8 cellular contexts compared by ENCODE assay signal in the genomic region with DNA sequence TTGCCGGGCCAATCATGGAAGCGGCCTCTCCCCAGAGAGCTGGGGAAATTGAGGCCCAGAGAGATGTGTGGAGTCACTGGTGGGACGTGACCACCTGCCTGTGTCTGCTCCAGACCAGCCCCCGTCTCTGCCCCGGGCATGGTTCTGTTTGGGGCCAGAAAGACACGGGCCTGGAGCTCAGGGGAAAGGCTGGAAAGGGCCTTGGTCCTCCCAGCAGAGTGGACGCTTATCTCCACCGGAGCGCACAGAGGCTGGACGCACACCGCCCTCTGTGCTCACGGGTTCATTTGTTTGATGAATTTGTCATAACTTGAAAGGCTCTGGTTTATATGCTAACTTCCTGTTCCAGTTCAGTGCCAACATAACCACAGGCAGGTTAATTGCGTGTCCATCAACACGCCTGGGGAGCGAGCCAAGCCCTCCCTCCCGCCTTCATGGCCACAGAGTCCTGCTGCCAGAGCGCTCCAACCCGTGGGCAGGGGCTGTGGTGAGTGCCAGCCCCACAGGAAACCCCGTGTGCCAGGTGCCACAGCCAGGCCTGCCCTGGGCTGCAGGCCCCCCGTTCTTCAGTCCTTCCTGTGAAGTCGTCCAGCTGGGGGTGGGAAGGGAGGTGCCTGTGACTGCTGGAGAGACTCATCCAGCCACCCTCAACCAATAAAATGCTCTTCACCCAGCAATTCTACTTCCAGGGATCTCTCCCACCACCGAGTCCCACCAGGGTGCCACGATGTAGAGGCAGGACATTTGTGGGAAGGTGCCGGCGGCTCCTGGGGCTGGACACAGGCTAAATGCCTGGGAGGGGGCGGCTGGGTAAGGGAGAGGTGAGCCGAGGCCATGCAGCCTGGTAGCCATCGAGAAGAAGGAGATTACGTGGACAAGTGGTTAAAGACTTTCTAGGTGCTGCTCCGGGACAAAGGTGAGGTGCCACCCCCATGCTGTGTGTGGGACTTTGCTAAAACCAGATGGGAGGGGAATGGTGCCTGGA. TPM values are rescaled to one million over a fixed set of nuclear protein-coding genes. Genes with fewer than 3 reads are reported as not detected.
DNase-seq lines count a peak whose midpoint lies in the region; ATAC-seq, FAIRE-seq and TF ChIP-seq lines count a peak whose summit lies in the region.

No MANE protein-coding gene starts in this region.

- DNase-seq in A549 (ENCODE audit: low read depth in 1 of 2, low spot score in 1 of 2) (no peak), heart right ventricle (no peak), smooth muscle cell (lab: John Stamatoyannopoulos, UW; ENCODE audit: unreplicated experiment) (no peak), NCI-H2227 treated with DMSO at 0.1 percent for 48 hours (lab: John Stamatoyannopoulos, UW) (no peak)
- DNase-seq in activated CD4-positive, alpha-beta memory T cell treated with anti-CD3 and anti-CD28 coated beads for 36 hours: peak; percentile 42

- peaks cover 42% of the 10 kb centered on the region for H3K27me3 Mint-ChIP-seq in IgD-negative memory B cell
- peaks cover 40% of the 10 kb centered on the region for H3K27me3 Mint-ChIP-seq in activated CD4-positive, alpha-beta memory T cell treated with anti-CD3 and anti-CD28 coated beads for 36 hours

- no peaks in the 10 kb centered on the region for H3K36me3 ChIP-seq in heart right ventricle
- no peaks in the 10 kb centered on the region for H3K36me3 ChIP-seq in smooth muscle cell (ENCODE audit: low read depth)

- peak; percentile 11 to 20; a peak in 3 of 6 replicates for ATAC-seq in A549
- peak in 5 of 8 donors; percentile 39 to 45 (median 42) for ATAC-seq in heart right ventricle
- ATAC-seq in HG02678 (IDR thresholded peaks at IDR 0.05; ENCODE audit: unreplicated experiment): no peak
- no peak for ATAC-seq in HG02852 (IDR thresholded peaks at IDR 0.05; ENCODE audit: unreplicated experiment)

- H3K4me3 ChIP-seq in A549: no peak overlapping the region
- peak overlapping the region in 6 of 10 donors; percentile 3 to 45 (median 40) for H3K4me3 ChIP-seq in heart right ventricle
- no peak overlapping the region for H3K4me3 ChIP-seq in smooth muscle cell

- peaks cover 0 to 12% (median 2%) of the 10 kb centered on the region in 3 donors for H3K4me1 Mint-ChIP-seq in IgD-negative memory B cell
- peaks cover 17% of the 10 kb centered on the region for H3K4me1 Mint-ChIP-seq in activated CD4-positive, alpha-beta memory T cell treated with anti-CD3 and anti-CD28 coated beads for 36 hours (ENCODE audit: low read depth)

- no peak overlapping the region for H2AFZ ChIP-seq in smooth muscle cell (ENCODE audit: low read depth)

- no peaks in the 10 kb centered on the region for H3K9me3 Mint-ChIP-seq in IgD-negative memory B cell
- no peaks in the 10 kb centered on the region for H3K9me3 Mint-ChIP-seq in activated CD4-positive, alpha-beta memory T cell treated with anti-CD3 and anti-CD28 coated beads for 36 hours

- H3F3A ChIP-seq in smooth muscle cell (ENCODE audit: low read depth): no peaks in the 10 kb centered on the region

- no peaks in the 10 kb centered on the region for H4K20me1 ChIP-seq in smooth muscle cell (ENCODE audit: low read depth)

- H3K4me2 ChIP-seq in A549: peak overlapping the region; percentile 49; the same call in 1 of the 3 replicates
- H3K4me2 ChIP-seq in smooth muscle cell: peak overlapping the region; percentile 82

- H3K27me3 ChIP-seq in heart right ventricle: peaks cover 0 to 49% (median 0%) of the 10 kb centered on the region in 7 donors
- peaks cover 3% of the 10 kb centered on the region for H3K27me3 ChIP-seq in smooth muscle cell (ENCODE audit: low read depth)

- H3K4me1 ChIP-seq in A549 (0 out of 3 replicates have a peak, but pooled peaks cover 8% of the 10 kb centered on the region), heart right ventricle (peaks cover 0 to 17% (median 15%) of the 10 kb centered on the region in 9 donors), smooth muscle cell (ENCODE audit: low read depth) (peaks cover 6% of the 10 kb centered on the region)

- H3K9ac ChIP-seq in smooth muscle cell (ENCODE audit: low read depth): no peak overlapping the region

- peak overlapping the region in 2 of 3 donors; percentile 43 to 54 for H3K27ac Mint-ChIP-seq in IgD-negative memory B cell
- H3K27ac Mint-ChIP-seq in activated CD4-positive, alpha-beta memory T cell treated with anti-CD3 and anti-CD28 coated beads for 36 hours: no peak overlapping the region

- no peaks in the 10 kb centered on the region for H3K79me2 ChIP-seq in smooth muscle cell (ENCODE audit: low read depth)

- intact Hi-C loops in activated CD4-positive, alpha-beta memory T cell treated with anti-CD3 and anti-CD28 coated beads for 36 hours (cut with micrococcal nuclease): no loop called here
- intact Hi-C loops in heart right ventricle (cut with DNase I): no loop called here

- TF ChIP-seq EP300 in A549 (IDR thresholded peaks at IDR 0.05): no peak

- TF ChIP-seq CTCF in A549 (IDR thresholded peaks at IDR 0.05) (no peak), heart right ventricle (IDR thresholded peaks at IDR 0.05) (no peak), smooth muscle cell (IDR thresholded peaks at IDR 0.05; ENCODE audit: borderline replicate concordance, insufficient read depth, poor library complexity, severe bottlenecking) (no peak)

- no peak for TF ChIP-seq RAD21 in A549 (conservative IDR thresholded peaks at IDR 0.05 in 1 of 2, IDR thresholded peaks at IDR 0.05 in 1 of 2)

- peak overlapping the region in 2 of 4 donors; percentile 54 to 71 for H3K4me3 Mint-ChIP-seq in IgD-negative memory B cell
- peak overlapping the region; percentile 29 for H3K4me3 Mint-ChIP-seq in activated CD4-positive, alpha-beta memory T cell treated with anti-CD3 and anti-CD28 coated beads for 36 hours

- H3K9me3 ChIP-seq in A549 (no peaks in the 10 kb centered on the region), heart right ventricle (no peaks in the 10 kb centered on the region), smooth muscle cell (replicated peaks; ENCODE audit: low read depth) (no peaks in the 10 kb centered on the region)

- WGBS in A549 (ENCODE audit: missing lambda C conversion rate): 72% methylated on average over 30 of the region's 30 CpGs
- 51 to 60% methylated on average over 30 of the region's 30 CpGs for WGBS in heart right ventricle, 2 donors
- 91% methylated on average over 30 of the region's 30 CpGs for WGBS in smooth muscle cell (ENCODE audit: low lambda C conversion rate)

- TF ChIP-seq POLR2A in A549 (IDR thresholded peaks at IDR 0.05; ENCODE audit: low read length): no peak

- POLR2A ChIA-PET in A549 (lab: Yijun Ruan, JAX): interaction anchor here (1.0 to 2.4 kb wide), 3 partner anchors 20 to 36 kb away, joined by 3 to 7 read pairs (median 3); no protein-coding TSS in a partner anchor
- POLR2A ChIA-PET in activated CD4-positive, alpha-beta memory T cell treated with anti-CD3 and anti-CD28 coated beads for 36 hours (lab: Charles Lee): no interaction called here

- no peak for FAIRE-seq in A549 (lab: Jason Lieb, UNC)

- CTCF ChIA-PET in A549 (lab: Yijun Ruan, JAX): interaction anchor here (0.9 to 3.1 kb wide), 15 partner anchors 13 to 119 kb away, joined by 3 to 10 read pairs (median 5); a partner anchor contains a TSS
- CTCF ChIA-PET in activated CD4-positive, alpha-beta memory T cell treated with anti-CD3 and anti-CD28 coated beads for 36 hours (lab: Charles Lee): interaction anchor here (1.1 to 1.5 kb wide), 2 partner anchors 19 to 74 kb away, joined by 3 to 4 read pairs; no protein-coding TSS in a partner anchor

- H3K27ac ChIP-seq in A549: 0 out of 6 replicates have a peak overlapping the region, but pooled peaks of 1 of the 2 experiments have one; percentile 17
- H3K27ac ChIP-seq in heart right ventricle: no peak overlapping the region
- H3K27ac ChIP-seq in smooth muscle cell (ENCODE audit: low read depth): no peak overlapping the region

- H3K36me3 Mint-ChIP-seq in IgD-negative memory B cell: no peaks in the 10 kb centered on the region
- H3K36me3 Mint-ChIP-seq in activated CD4-positive, alpha-beta memory T cell treated with anti-CD3 and anti-CD28 coated beads for 36 hours: no peaks in the 10 kb centered on the region

TF ChIP-seq in A549, 52 proteins besides CTCF, POLR2A, EP300 and RAD21:
- TF ChIP-seq KDM1A (IDR thresholded peaks at IDR 0.05; ENCODE audit: low read depth) (no peak), ZNF302 (CRISPR knock-in tag; IDR thresholded peaks at IDR 0.05) (no peak), FOXS1 (CRISPR knock-in tag; IDR thresholded peaks at IDR 0.05) (no peak), NR3C1 (IDR thresholded peaks at IDR 0.05) (no peak), KDM5A (IDR thresholded peaks at IDR 0.05) (no peak), HOXB13 (CRISPR knock-in tag; IDR thresholded peaks at IDR 0.05; ENCODE audit: low read depth) (no peak), EHMT2 (IDR thresholded peaks at IDR 0.05; ENCODE audit: low read depth) (no peak), ESRRA (IDR thresholded peaks at IDR 0.05; ENCODE audit: borderline replicate concordance, low read length) (no peak), ZFP36 (IDR thresholded peaks at IDR 0.05; ENCODE audit: borderline replicate concordance, partially characterized antibody) (no peak), MAFK (IDR thresholded peaks at IDR 0.05; ENCODE audit: partially characterized antibody) (no peak), HOXA7 (CRISPR knock-in tag; IDR thresholded peaks at IDR 0.05) (no peak), GATA3 (IDR thresholded peaks at IDR 0.05; ENCODE audit: borderline replicate concordance) (no peak), HEYL (CRISPR knock-in tag; IDR thresholded peaks at IDR 0.05) (no peak), CEBPB (IDR thresholded peaks at IDR 0.05) (no peak)
- TF ChIP-seq, protein P1, sequence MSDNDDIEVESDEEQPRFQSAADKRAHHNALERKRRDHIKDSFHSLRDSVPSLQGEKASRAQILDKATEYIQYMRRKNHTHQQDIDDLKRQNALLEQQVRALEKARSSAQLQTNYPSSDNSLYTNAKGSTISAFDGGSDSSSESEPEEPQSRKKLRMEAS (IDR thresholded peaks at IDR 0.05): no peak

RNA-seq across cellular contexts. Expression of a gene that starts 29.4 kb away (rescaled TPM):
- polyA plus RNA-seq in A549 (2011; rRNA removed): 2.1 and 2.6 TPM in 2 replicates
- polyA plus RNA-seq in A549 (2012; cell fraction: cytosol; rRNA removed): 7.4 and 8.4 TPM in 2 replicates
- polyA plus RNA-seq in A549 (2012; cell fraction: nucleus; rRNA removed): 27.4 and 38.1 TPM in 2 replicates
- 5.2 to 5.9 TPM (median 5.8 TPM) in 3 replicates for polyA plus RNA-seq in A549 (2017; fragmentation: RNase III; extraction: RNeasy Plus Mini Kit Qiagen cat#74134 plus additional on column Dnase treatment)
- polyA minus RNA-seq in A549 (2011; rRNA and poly(A)+ RNA removed): 2.6 and 3.5 TPM in 2 replicates
- not detected for polyA plus RNA-seq in IgD-negative memory B cell
- under 1 TPM in 1 of 2 experiments, not detected in 1; 0.10 TPM for total RNA-seq in activated CD4-positive, alpha-beta memory T cell treated with anti-CD3 and anti-CD28 coated beads for 36 hours
- total RNA-seq in heart right ventricle: 10 to 100 TPM in 2 of 10 donors, 1 to 10 TPM in 8; 6.3 to 11.1 (median 9.2) TPM
- 10 to 100 TPM in 1 of 2 donors, 1 to 10 TPM in 1; 4.8 to 13.1 TPM for polyA plus RNA-seq in heart right ventricle
- 4.6 and 5.4 TPM in 2 replicates for total RNA-seq in smooth muscle cell
- polyA plus RNA-seq in smooth muscle cell: 3.2 and 3.9 TPM in 2 replicates

Comparison
In these comparisons a context has a peak if more than half of its experiments do, and no peak if none do; other contexts are left out.
1. ATAC-seq: peak in A549 (2 of 2) and heart right ventricle (5 of 8); none in HG02678 (single experiment) and HG02852 (single experiment).
2. H3K4me3 ChIP-seq: peak in heart right ventricle (6 of 10); none in A549 (single experiment) and smooth muscle cell (single experiment).